1 cellular context compared by ENCODE assay signal in genomic region chr1:245609354-245609753, GRCh38.
TF ChIP-seq lines count a peak whose summit lies in the region.

No MANE protein-coding gene starts in this region.

TF ChIP-seq in WTC11, 78 proteins besides CTCF, POLR2A, EP300 and RAD21 (continued from another document):
- TF ChIP-seq, protein P1, sequence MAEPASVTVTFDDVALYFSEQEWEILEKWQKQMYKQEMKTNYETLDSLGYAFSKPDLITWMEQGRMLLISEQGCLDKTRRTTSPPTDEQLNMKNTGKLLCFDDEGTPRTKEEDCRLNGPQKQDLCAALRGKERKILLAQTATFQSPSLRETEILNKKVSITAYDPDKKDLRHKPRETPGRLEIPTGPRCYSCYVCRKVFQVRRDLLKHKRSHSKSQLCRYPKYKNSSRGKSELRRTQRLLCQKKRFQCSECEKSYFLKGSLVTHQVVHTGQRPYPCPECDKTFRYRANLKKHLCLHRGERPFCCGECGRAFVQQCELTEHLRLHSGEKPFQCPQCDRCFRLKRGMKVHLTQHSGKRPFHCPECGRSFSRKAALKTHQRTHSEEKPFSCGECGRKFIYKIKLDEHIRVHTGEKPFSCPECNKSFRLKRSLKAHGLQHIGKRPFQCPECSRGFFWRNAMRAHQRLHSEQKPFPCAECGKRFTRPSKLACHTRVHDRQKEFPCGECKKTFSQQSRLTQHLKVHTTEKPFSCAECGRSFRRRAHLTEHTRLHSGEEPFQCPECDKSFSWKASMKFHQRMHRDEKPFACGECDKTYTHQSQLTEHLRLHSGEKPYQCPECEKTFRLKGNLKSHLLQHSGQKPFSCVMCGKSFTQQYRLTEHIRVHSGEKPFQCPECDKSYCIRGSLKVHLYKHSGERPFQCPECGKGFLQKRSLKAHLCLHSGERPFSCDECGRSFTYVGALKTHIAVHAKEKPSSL (CRISPR knock-in tag; conservative IDR thresholded peaks at IDR 0.05), result no peak
- TF ChIP-seq RORB (CRISPR knock-in tag; IDR thresholded peaks at IDR 0.05), result no peak
